In the genomic region with DNA sequence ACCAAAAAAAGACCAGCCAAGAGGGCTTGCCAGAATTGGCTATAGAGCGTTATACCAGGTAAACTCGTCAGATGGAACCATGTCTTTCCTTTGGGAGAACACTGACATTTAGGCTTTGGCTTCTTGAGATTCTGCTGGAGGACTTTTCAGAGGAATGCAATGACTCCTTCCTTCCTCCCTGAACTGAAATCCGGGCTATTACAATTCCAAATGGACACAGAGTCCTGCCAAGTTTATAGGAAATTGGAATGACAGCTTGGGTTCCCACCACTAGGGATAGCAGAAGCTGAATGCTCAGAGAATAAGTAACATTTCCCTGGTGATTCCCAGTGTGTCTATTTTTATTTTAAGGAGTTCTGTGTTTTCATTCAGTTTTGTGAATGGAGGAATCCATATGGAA, we compare ENCODE assay signal across 15 cellular contexts.
DNase-seq lines count a peak whose midpoint lies in the region; ATAC-seq lines count a peak whose summit lies in the region.
"Had no signal": no experiment of that assay in that cellular context is flagged by ENCODE, and none has a peak within 500 bp of the region (broad histone marks: within the 10 kb centered on the region; RNA-seq: fewer than 3 reads in every experiment).

No MANE protein-coding gene starts in this region.

- H4K8ac ChIP-seq in neuronal stem cell (ENCODE audit: low read depth, low read length) = no peak overlapping the region

- no peaks in the 10 kb centered on the region for H3K27me3 ChIP-seq in neuronal stem cell (ENCODE audit: control insufficient read depth in 3 of 3, insufficient read depth in 3 of 3, low read depth in 1 of 3, low read length in 3 of 3)

- no CpG with 5 or more reads among the region's 3 CpGs for WGBS in neuronal stem cell (ENCODE audit: extremely low coverage in 2 of 2, insufficient read length in 2 of 2, insufficient replicate concordance in 1 of 2), 2 donors

- H2AFZ ChIP-seq in neuronal stem cell (ENCODE audit: low read length) = no peak overlapping the region

- H3K18ac ChIP-seq in neuronal stem cell (ENCODE audit: low read length) = no peak overlapping the region

- H3K27ac ChIP-seq in neuronal stem cell (replicated peaks; ENCODE audit: low read length) = no peak overlapping the region

- H2BK12ac ChIP-seq in neuronal stem cell (ENCODE audit: low read length) = no peak overlapping the region

- no peak overlapping the region for H2BK120ac ChIP-seq in neuronal stem cell (ENCODE audit: low read depth, low read length)

- H3K4me2 ChIP-seq in neuronal stem cell (ENCODE audit: insufficient read depth, low read length, poor library complexity, severe bottlenecking) = no peak overlapping the region

- no peaks in the 10 kb centered on the region for H3K36me3 ChIP-seq in neuronal stem cell (replicated peaks in 1 of 2; ENCODE audit: control insufficient read depth in 2 of 2, insufficient read depth in 2 of 2, low read length in 2 of 2)

- H2AK5ac ChIP-seq in neuronal stem cell (ENCODE audit: low read depth, low read length) = no peak overlapping the region

- no peak overlapping the region for H2BK15ac ChIP-seq in neuronal stem cell (ENCODE audit: low read length)

- H3K9me3 ChIP-seq in neuronal stem cell (replicated peaks in 1 of 2; ENCODE audit: control insufficient read depth in 2 of 2, insufficient read depth in 1 of 2, low read depth in 1 of 2, low read length in 2 of 2) = no peaks in the 10 kb centered on the region
- H3K9me3 ChIP-seq: mucosa of descending colon had no signal

- ATAC-seq in left lobe of liver (peak; percentile 58), HG02870 (IDR thresholded peaks at IDR 0.05; ENCODE audit: unreplicated experiment) (no peak)
- ATAC-seq: mucosa of descending colon, WTC11 had no signal

- peaks cover 0 to 12% of the 10 kb centered on the region in 2 donors for H3K4me1 ChIP-seq in neuronal stem cell (ENCODE audit: control insufficient read depth in 2 of 2, insufficient read depth in 1 of 2, low read depth in 1 of 2, low read length in 2 of 2)

- no peak overlapping the region for H3K4me3 ChIP-seq in neuronal stem cell (ENCODE audit: low read length in 2 of 2)
- H3K4me3 ChIP-seq: mucosa of descending colon had no signal

- no peak overlapping the region for H4K91ac ChIP-seq in neuronal stem cell (ENCODE audit: low read depth, low read length, poor library complexity)

- no peak overlapping the region for H3K23ac ChIP-seq in neuronal stem cell (ENCODE audit: low read depth, low read length, poor library complexity)

- peak; percentile 18 for DNase-seq in HT1080 (ENCODE audit: low read depth)
- peak; percentile 85 for DNase-seq in dermis blood vessel endothelial cell
- DNase-seq in left lobe of liver (ENCODE audit: low spot score) = no peak
- DNase-seq in superior temporal gyrus (ENCODE audit: extremely low spot score) = peak; percentile 28
- no peak for DNase-seq in COLO668 (lab: John Stamatoyannopoulos, UW; ENCODE audit: unreplicated experiment)
- no peak for DNase-seq in neuronal stem cell (ENCODE audit: low spot score)
- no peak for DNase-seq in ecto neural progenitor cell (ENCODE audit: low spot score)
- DNase-seq: central memory CD4-positive, alpha-beta T cell; head of caudate nucleus; mucosa of descending colon; NCI-H1048; NCI-H510A treated with DMSO at 0.1 percent for 48 hours; SIG-M5 had no signal

- no peak overlapping the region for H3K9ac ChIP-seq in neuronal stem cell (ENCODE audit: low read depth, low read length, poor library complexity)

- H3K4ac ChIP-seq in neuronal stem cell (ENCODE audit: low read length) = no peak overlapping the region

- H3K14ac ChIP-seq in neuronal stem cell (ENCODE audit: low read length) = no peak overlapping the region

- no peak overlapping the region for H2BK5ac ChIP-seq in neuronal stem cell (ENCODE audit: low read length)

- no peaks in the 10 kb centered on the region for H3K79me1 ChIP-seq in neuronal stem cell (ENCODE audit: low read depth, low read length)

Comparison
In these comparisons a context has a peak if more than half of its experiments do, and no peak if none do; other contexts are left out.
1. DNase-seq: peak in HT1080 (single experiment), dermis blood vessel endothelial cell (single experiment) and superior temporal gyrus (single experiment); none in left lobe of liver (single experiment), COLO668 (single experiment), neuronal stem cell (single experiment) and ecto neural progenitor cell (single experiment).